15 cellular contexts compared by ENCODE assay signal in the genomic region with DNA sequence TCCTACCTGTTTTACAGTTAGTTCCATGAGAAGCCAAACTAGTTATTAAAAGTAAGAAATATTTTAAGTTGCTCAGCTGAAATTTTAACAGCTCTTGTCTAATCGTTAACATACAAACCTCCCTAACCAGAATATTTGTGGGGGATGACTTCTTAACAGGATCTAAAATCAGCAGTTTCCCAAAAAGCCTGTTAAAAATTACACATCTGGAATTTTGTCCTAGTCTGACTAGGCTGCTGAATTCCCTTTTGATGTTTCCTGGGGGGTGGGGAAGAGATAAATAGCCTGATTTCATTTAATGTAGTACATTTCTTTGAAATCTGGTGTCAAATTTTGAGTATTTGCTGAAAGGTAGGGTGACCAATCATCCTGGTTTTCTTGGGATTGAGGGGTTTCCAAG.
DNase-seq lines count a peak whose midpoint lies in the region; ATAC-seq, FAIRE-seq and TF ChIP-seq lines count a peak whose summit lies in the region.
"Had no signal": no experiment of that assay in that cellular context is flagged by ENCODE, and none has a peak within 500 bp of the region (broad histone marks: within the 10 kb centered on the region; RNA-seq: fewer than 3 reads in every experiment).

No MANE protein-coding gene starts in this region.

- peak overlapping the region; percentile 19 for H2AFZ ChIP-seq in neural progenitor cell (replicated peaks)

- no peak overlapping the region for H3K4me3 Mint-ChIP-seq in neural progenitor cell
- H3K4me3 Mint-ChIP-seq: H9 had no signal

- ATAC-seq in RWPE2 (ENCODE audit: low read depth) (no peak), GM21619 (IDR thresholded peaks at IDR 0.05; ENCODE audit: unreplicated experiment) (no peak)
- ATAC-seq: Right ventricle myocardium inferior, SK-N-SH treated with all-trans-retinoic acid at 6 μM for 48 hours had no signal

- no peaks in the 10 kb centered on the region for H3K27me3 Mint-ChIP-seq in neural progenitor cell (ENCODE audit: insufficient read depth, low read depth)

- no peak overlapping the region for H3K4me3 ChIP-seq in RWPE2 (ENCODE audit: severe bottlenecking)
- peak overlapping the region in 1 of 2 donors; percentile 33 for H3K4me3 ChIP-seq in kidney (ENCODE audit: low read length in 2 of 2)
- H3K4me3 ChIP-seq in neural progenitor cell: no peak overlapping the region

- TF ChIP-seq POLR2A in erythroblast (IDR thresholded peaks at IDR 0.05; ENCODE audit: low read length): no peak

- H3K27ac ChIP-seq in RWPE2 (ENCODE audit: poor library complexity, severe bottlenecking) (peak overlapping the region; percentile 30), kidney (ENCODE audit: low read depth in 2 of 2, low read length in 2 of 2) (peak overlapping the region; percentile 84 to 85), neural progenitor cell (no peak overlapping the region)

- H3K27ac Mint-ChIP-seq in neural progenitor cell: no peak overlapping the region
- H3K27ac Mint-ChIP-seq: H9 had no signal

- H3K9ac ChIP-seq in kidney (ENCODE audit: low read length in 2 of 2) (peak overlapping the region in 1 of 2 donors; percentile 8), neural progenitor cell (no peak overlapping the region)

- H3K27me3 ChIP-seq in RWPE2 (ENCODE audit: insufficient read depth, poor library complexity, severe bottlenecking) (no peaks in the 10 kb centered on the region), neural progenitor cell (no peaks in the 10 kb centered on the region)

- peaks cover 11% of the 10 kb centered on the region for H3K4me1 Mint-ChIP-seq in neural progenitor cell

- H3K9me3 Mint-ChIP-seq in neural progenitor cell: no peaks in the 10 kb centered on the region
- H3K9me3 Mint-ChIP-seq: H9 had no signal

- FAIRE-seq in kidney (lab: Jason Lieb, UNC): peak; percentile 86

- TF ChIP-seq CTCF in RWPE2 (IDR thresholded peaks at IDR 0.05; ENCODE audit: poor library complexity, severe bottlenecking): no peak
- TF ChIP-seq CTCF in kidney (IDR thresholded peaks at IDR 0.05; ENCODE audit: borderline replicate concordance, extremely low read depth, insufficient read depth): no peak
- no peak for TF ChIP-seq CTCF in neural progenitor cell (IDR thresholded peaks at IDR 0.05)

- H3K36me3 ChIP-seq in RWPE2 (ENCODE audit: low read depth): no peaks in the 10 kb centered on the region
- no peaks in the 10 kb centered on the region for H3K36me3 ChIP-seq in kidney (ENCODE audit: control insufficient read depth in 1 of 2, insufficient read depth in 2 of 2, low read length in 2 of 2)
- no peaks in the 10 kb centered on the region for H3K36me3 ChIP-seq in neural progenitor cell

- no peaks in the 10 kb centered on the region for H3K9me3 ChIP-seq in RWPE2 (ENCODE audit: severe bottlenecking)
- no peaks in the 10 kb centered on the region for H3K9me3 ChIP-seq in kidney (ENCODE audit: control insufficient read depth in 1 of 2, low read length in 2 of 2)
- no peaks in the 10 kb centered on the region for H3K9me3 ChIP-seq in neural progenitor cell (ENCODE audit: low read depth)

- DNase-seq in Caki2 (ENCODE audit: low read depth) (peak; percentile 61), RWPE2 (ENCODE audit: low spot score) (no peak), kidney (no peak), neural progenitor cell (ENCODE audit: low spot score) (no peak), SKM-1 treated with dmso at 0.1 percent for 144 hours (lab: John Stamatoyannopoulos, UW; ENCODE audit: unreplicated experiment) (no peak), G401 (ENCODE audit: low spot score) (no peak), erythroblast (lab: John Stamatoyannopoulos, UW) (no peak)
- DNase-seq: AML-193, H9, KG1, NCI-H1092, NCI-H1694 had no signal

- in situ Hi-C loops in Caki2 (cut with HindIII; ENCODE audit: low pct_unique_long_range_greater_than_20kb, low sequenced_read_pairs) (no loop called here), G401 (cut with HindIII; ENCODE audit: low sequenced_read_pairs) (no loop called here)

- peaks cover 14% of the 10 kb centered on the region for H3F3A ChIP-seq in neural progenitor cell (ENCODE audit: low read depth)

- no peaks in the 10 kb centered on the region for H3K79me2 ChIP-seq in neural progenitor cell (ENCODE audit: low read depth)

- intact Hi-C loops in kidney (cut with DNase I): no loop called here

- no peak overlapping the region for H3K4me2 ChIP-seq in neural progenitor cell

- peaks cover 13% of the 10 kb centered on the region for H3K4me1 ChIP-seq in RWPE2 (ENCODE audit: insufficient read depth, poor library complexity, severe bottlenecking)
- H3K4me1 ChIP-seq in kidney (ENCODE audit: control insufficient read depth in 1 of 2, insufficient read depth in 1 of 2, low read depth in 1 of 2, low read length in 2 of 2): peaks cover 16 to 31% of the 10 kb centered on the region in 2 donors
- peaks cover 18% of the 10 kb centered on the region for H3K4me1 ChIP-seq in neural progenitor cell

- no peaks in the 10 kb centered on the region for H4K20me1 ChIP-seq in neural progenitor cell (ENCODE audit: low read depth)

- H3K36me3 Mint-ChIP-seq in neural progenitor cell: no peaks in the 10 kb centered on the region
